ENCODE assay signal across 2 cellular contexts in genomic region chr4:73251384-73251783, GRCh38.
TF ChIP-seq lines count a peak whose summit lies in the region.

No MANE protein-coding gene starts in this region.

TF ChIP-seq in SK-N-SH, 30 proteins besides CTCF, POLR2A, EP300 and RAD21 (continued from another document):
- no peak for TF ChIP-seq USF1 (IDR thresholded peaks at IDR 0.05; ENCODE audit: borderline replicate concordance, low read depth)

TF ChIP-seq in SK-N-SH treated with all-trans-retinoic acid at 6 μM for 48 hours, 23 proteins besides CTCF, POLR2A, EP300 and RAD21 (continued from another document):
- TF ChIP-seq, protein P1, sequence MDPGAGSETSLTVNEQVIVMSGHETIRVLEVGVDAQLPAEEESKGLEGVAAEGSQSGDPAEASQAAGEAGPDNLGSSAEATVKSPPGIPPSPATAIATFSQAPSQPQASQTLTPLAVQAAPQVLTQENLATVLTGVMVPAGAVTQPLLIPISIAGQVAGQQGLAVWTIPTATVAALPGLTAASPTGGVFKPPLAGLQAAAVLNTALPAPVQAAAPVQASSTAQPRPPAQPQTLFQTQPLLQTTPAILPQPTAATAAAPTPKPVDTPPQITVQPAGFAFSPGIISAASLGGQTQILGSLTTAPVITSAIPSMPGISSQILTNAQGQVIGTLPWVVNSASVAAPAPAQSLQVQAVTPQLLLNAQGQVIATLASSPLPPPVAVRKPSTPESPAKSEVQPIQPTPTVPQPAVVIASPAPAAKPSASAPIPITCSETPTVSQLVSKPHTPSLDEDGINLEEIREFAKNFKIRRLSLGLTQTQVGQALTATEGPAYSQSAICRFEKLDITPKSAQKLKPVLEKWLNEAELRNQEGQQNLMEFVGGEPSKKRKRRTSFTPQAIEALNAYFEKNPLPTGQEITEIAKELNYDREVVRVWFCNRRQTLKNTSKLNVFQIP (CRISPR knock-in tag; IDR thresholded peaks at IDR 0.05; ENCODE audit: borderline replicate concordance, low read depth), result no peak
- TF ChIP-seq, protein P2, sequence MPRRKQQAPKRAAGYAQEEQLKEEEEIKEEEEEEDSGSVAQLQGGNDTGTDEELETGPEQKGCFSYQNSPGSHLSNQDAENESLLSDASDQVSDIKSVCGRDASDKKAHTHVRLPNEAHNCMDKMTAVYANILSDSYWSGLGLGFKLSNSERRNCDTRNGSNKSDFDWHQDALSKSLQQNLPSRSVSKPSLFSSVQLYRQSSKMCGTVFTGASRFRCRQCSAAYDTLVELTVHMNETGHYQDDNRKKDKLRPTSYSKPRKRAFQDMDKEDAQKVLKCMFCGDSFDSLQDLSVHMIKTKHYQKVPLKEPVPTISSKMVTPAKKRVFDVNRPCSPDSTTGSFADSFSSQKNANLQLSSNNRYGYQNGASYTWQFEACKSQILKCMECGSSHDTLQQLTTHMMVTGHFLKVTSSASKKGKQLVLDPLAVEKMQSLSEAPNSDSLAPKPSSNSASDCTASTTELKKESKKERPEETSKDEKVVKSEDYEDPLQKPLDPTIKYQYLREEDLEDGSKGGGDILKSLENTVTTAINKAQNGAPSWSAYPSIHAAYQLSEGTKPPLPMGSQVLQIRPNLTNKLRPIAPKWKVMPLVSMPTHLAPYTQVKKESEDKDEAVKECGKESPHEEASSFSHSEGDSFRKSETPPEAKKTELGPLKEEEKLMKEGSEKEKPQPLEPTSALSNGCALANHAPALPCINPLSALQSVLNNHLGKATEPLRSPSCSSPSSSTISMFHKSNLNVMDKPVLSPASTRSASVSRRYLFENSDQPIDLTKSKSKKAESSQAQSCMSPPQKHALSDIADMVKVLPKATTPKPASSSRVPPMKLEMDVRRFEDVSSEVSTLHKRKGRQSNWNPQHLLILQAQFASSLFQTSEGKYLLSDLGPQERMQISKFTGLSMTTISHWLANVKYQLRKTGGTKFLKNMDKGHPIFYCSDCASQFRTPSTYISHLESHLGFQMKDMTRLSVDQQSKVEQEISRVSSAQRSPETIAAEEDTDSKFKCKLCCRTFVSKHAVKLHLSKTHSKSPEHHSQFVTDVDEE (CRISPR knock-in tag; IDR thresholded peaks at IDR 0.05), result no peak
- no peak for TF ChIP-seq ZFP3 (CRISPR knock-in tag; IDR thresholded peaks at IDR 0.05)
